ENCODE assay signal across 8 cellular contexts in genomic region chr18:49486959-49487710, GRCh38. TPM values are rescaled to one million over a fixed set of nuclear protein-coding genes. Genes with fewer than 3 reads are reported as not detected.
A peak's percentile ranks its signal among the peaks of the same experiment; 100 is the strongest.
DNase-seq lines count a peak whose midpoint lies in the region; ATAC-seq and TF ChIP-seq lines count a peak whose summit lies in the region.

Gene C18orf32, minus strand, starts transcription at chr18:49487234. Its CDS starts 3,486 bp downstream, at chr18:49483748.

- H3K79me2 ChIP-seq in ACC112 (ENCODE audit: control insufficient read depth, insufficient read depth, low read length, unreplicated experiment) (peaks cover 59% of the 10 kb centered on the region), smooth muscle cell (ENCODE audit: low read depth) (peaks cover 65% of the 10 kb centered on the region)

- DNase-seq in NCI-H2196 treated with DMSO at 0.1 percent for 48 hours (lab: John Stamatoyannopoulos, UW; ENCODE audit: unreplicated experiment) (peak; percentile 90), breast epithelium (ENCODE audit: low spot score in 2 of 2) (peak; percentile 82 to 93), iPS-NIHi11 (ENCODE audit: low spot score) (peak; percentile 92), smooth muscle cell (lab: John Stamatoyannopoulos, UW; ENCODE audit: unreplicated experiment) (peak; percentile 59)

- WGBS in smooth muscle cell (ENCODE audit: low lambda C conversion rate), result 6% methylated on average over 49 of the region's 68 CpGs

- H3K27ac ChIP-seq in ACC112 (ENCODE audit: low read depth, low read length), result peak within 1 kb of the TSS; percentile 75
- peak within 1 kb of the TSS; percentile 92 for H3K27ac ChIP-seq in VCaP
- H3K27ac ChIP-seq in breast epithelium, result peak within 1 kb of the TSS; percentile 88 to 91
- peak within 1 kb of the TSS; percentile 93 for H3K27ac ChIP-seq in smooth muscle cell (ENCODE audit: low read depth)

- peak within 1 kb of the TSS; percentile 88 for H3K4me2 ChIP-seq in smooth muscle cell

- no peak for TF ChIP-seq CTCF in VCaP (conservative IDR thresholded peaks at IDR 0.05)
- no peak for TF ChIP-seq CTCF in breast epithelium (IDR thresholded peaks at IDR 0.05)
- no peak for TF ChIP-seq CTCF in smooth muscle cell (IDR thresholded peaks at IDR 0.05; ENCODE audit: borderline replicate concordance, insufficient read depth, poor library complexity, severe bottlenecking)

- H3K9ac ChIP-seq in smooth muscle cell (ENCODE audit: low read depth), result peak within 1 kb of the TSS; percentile 83

- H3K27me3 ChIP-seq in ACC112 (ENCODE audit: insufficient read depth, low read length) (no peaks in the 10 kb centered on the region), breast epithelium (no peaks in the 10 kb centered on the region), smooth muscle cell (ENCODE audit: low read depth) (no peaks in the 10 kb centered on the region)

- intact Hi-C loops in breast epithelium (cut with DNase I; ENCODE audit: low total_unique reads), result no loop called here

- peaks cover 45% of the 10 kb centered on the region for H3K36me3 ChIP-seq in ACC112 (ENCODE audit: insufficient read depth, low read length)
- no peaks in the 10 kb centered on the region for H3K36me3 ChIP-seq in breast epithelium
- peaks cover 6% of the 10 kb centered on the region for H3K36me3 ChIP-seq in smooth muscle cell (ENCODE audit: low read depth)

- H3K4me1 ChIP-seq in ACC112 (ENCODE audit: control insufficient read depth, insufficient read depth, low read length, unreplicated experiment) (peaks cover 37% of the 10 kb centered on the region), breast epithelium (no peaks in the 10 kb centered on the region), smooth muscle cell (ENCODE audit: low read depth) (peaks cover 35% of the 10 kb centered on the region)

- ATAC-seq in GM18870 (IDR thresholded peaks at IDR 0.05; ENCODE audit: unreplicated experiment), result peak; percentile 82
- ATAC-seq in HG03135 (IDR thresholded peaks at IDR 0.05; ENCODE audit: unreplicated experiment), result peak; percentile 90

- peak; percentile 88 for TF ChIP-seq POLR2A in breast epithelium (IDR thresholded peaks at IDR 0.05)

- H3K4me3 ChIP-seq in ACC112 (ENCODE audit: low read depth, low read length), result peak within 1 kb of the TSS; percentile 93
- H3K4me3 ChIP-seq in breast epithelium, result peak within 1 kb of the TSS; percentile 61 to 70 (median 67)
- peak within 1 kb of the TSS; percentile 67 for H3K4me3 ChIP-seq in smooth muscle cell

- no peaks in the 10 kb centered on the region for H3K9me3 ChIP-seq in breast epithelium
- H3K9me3 ChIP-seq in smooth muscle cell (replicated peaks; ENCODE audit: low read depth), result no peaks in the 10 kb centered on the region

- peaks cover 36% of the 10 kb centered on the region for H4K20me1 ChIP-seq in smooth muscle cell (ENCODE audit: low read depth)

- H2AFZ ChIP-seq in ACC112 (ENCODE audit: low read length, unreplicated experiment) (peak within 1 kb of the TSS; percentile 74), smooth muscle cell (ENCODE audit: low read depth) (peak within 1 kb of the TSS; percentile 6)

- H3F3A ChIP-seq in smooth muscle cell (ENCODE audit: low read depth), result peaks cover 44% of the 10 kb centered on the region

RNA-seq across cellular contexts. Expression of gene C18orf32, which starts in this region (rescaled TPM):
- total RNA-seq in breast epithelium, result 10 to 100 TPM; 25.8 to 31.1 (median 28.5) TPM
- total RNA-seq in smooth muscle cell, result 74.9 and 99.4 TPM in 2 replicates
- 87.2 and 87.7 TPM in 2 replicates for polyA plus RNA-seq in smooth muscle cell

Comparison
In these comparisons a context has a peak if more than half of its experiments do, and no peak if none do; other contexts are left out.
1. Peak in every context shown above with its lines: DNase-seq, ATAC-seq, H3K4me3 ChIP-seq and H3K27ac ChIP-seq.